Comparison of ENCODE assay signal across 9 cellular contexts in genomic region chr6:151882206-151882605, GRCh38.
"Had no signal": no experiment of that assay in that cellular context is flagged by ENCODE, and none has a peak within 500 bp of the region (broad histone marks: within the 10 kb centered on the region; RNA-seq: fewer than 3 reads in every experiment).

No MANE protein-coding gene starts in this region.

- H3K4me3 ChIP-seq: GM23248, HAP-1, K562 had no signal

- DNase-seq: GM23248, GOT3, H7, HFFc6 had no signal

- H3K9me3 Mint-ChIP-seq: HFFc6, IgD-negative memory B cell had no signal

- H3K4me3 Mint-ChIP-seq: HFFc6, IgD-negative memory B cell had no signal

- ATAC-seq: HCT116, HepG2, K562 had no signal

- H3K4me1 Mint-ChIP-seq: IgD-negative memory B cell had no signal

- H3K27me3 Mint-ChIP-seq: IgD-negative memory B cell had no signal

- H3K27ac Mint-ChIP-seq: HFFc6, IgD-negative memory B cell had no signal
